8 cellular contexts compared by ENCODE assay signal in genomic region chr5:154757647-154758406, GRCh38. TPM values are rescaled to one million over a fixed set of nuclear protein-coding genes. Genes with fewer than 3 reads are reported as not detected.
A peak's percentile ranks its signal among the peaks of the same experiment; 100 is the strongest.
DNase-seq lines count a peak whose midpoint lies in the region; ATAC-seq and TF ChIP-seq lines count a peak whose summit lies in the region.

No MANE protein-coding gene starts in this region.

- no peaks in the 10 kb centered on the region for H3K9me3 Mint-ChIP-seq in CD8-positive, alpha-beta T cell

- H3K4me1 Mint-ChIP-seq in CD8-positive, alpha-beta T cell (ENCODE audit: low read depth): peaks cover 70% of the 10 kb centered on the region

- H3K27me3 ChIP-seq in CD8-positive, alpha-beta T cell (ENCODE audit: insufficient read depth, low read length): no peaks in the 10 kb centered on the region
- no peaks in the 10 kb centered on the region for H3K27me3 ChIP-seq in sigmoid colon

- peak overlapping the region; percentile 92 for H3K27ac Mint-ChIP-seq in CD8-positive, alpha-beta T cell

- no peak for ATAC-seq in CD8-positive, alpha-beta T cell

- peak overlapping the region; percentile 92 for H3K4me3 Mint-ChIP-seq in CD8-positive, alpha-beta T cell

- peak overlapping the region; percentile 76 for H3K4me3 ChIP-seq in CD8-positive, alpha-beta T cell (ENCODE audit: low read depth, low read length)
- H3K4me3 ChIP-seq in fibroblast of pulmonary artery (replicated peaks; ENCODE audit: low read depth, low read length): peak overlapping the region; percentile 93
- peak overlapping the region; percentile 88 to 99 (median 96) for H3K4me3 ChIP-seq in sigmoid colon

- no peak for TF ChIP-seq CTCF in CD8-positive, alpha-beta T cell (IDR thresholded peaks at IDR 0.05)
- TF ChIP-seq CTCF in fibroblast of pulmonary artery (IDR thresholded peaks at IDR 0.05; ENCODE audit: low read length, missing control alignments): no peak
- no peak for TF ChIP-seq CTCF in sigmoid colon (IDR thresholded peaks at IDR 0.05)

- H3K36me3 ChIP-seq in CD8-positive, alpha-beta T cell (ENCODE audit: insufficient read depth, low read length): no peaks in the 10 kb centered on the region
- no peaks in the 10 kb centered on the region for H3K36me3 ChIP-seq in sigmoid colon

- H3K36me3 Mint-ChIP-seq in CD8-positive, alpha-beta T cell: peaks cover 12% of the 10 kb centered on the region

- no peak for TF ChIP-seq EP300 in sigmoid colon (IDR thresholded peaks at IDR 0.05)

- TF ChIP-seq POLR2A in sigmoid colon (IDR thresholded peaks at IDR 0.05): no peak

- CTCF ChIA-PET in CD8-positive, alpha-beta T cell (lab: Charles Lee): interaction anchor here (0.8 to 2.1 kb wide), 3 partner anchors 54 to 107 kb away, joined by 3 to 10 read pairs (median 4); no protein-coding TSS in a partner anchor

- H3K9me3 ChIP-seq in CD8-positive, alpha-beta T cell (ENCODE audit: low read length): no peaks in the 10 kb centered on the region
- no peaks in the 10 kb centered on the region for H3K9me3 ChIP-seq in sigmoid colon

- intact Hi-C loops in CD8-positive, alpha-beta T cell (cut with DNase I, micrococcal nuclease): loop anchor here (2.0 to 10.0 kb wide), 5 partner anchors 29 to 721 kb away; partner anchors contain the start of genes GALNT10 (in 2 of the 2), FAM114A2 (in 1 of the 2), MFAP3 (in 1 of the 2) and SAP30L (in 1 of the 2)
- intact Hi-C loops in sigmoid colon (cut with DNase I): loop anchor here (5.0 to 10.0 kb wide), 2 partner anchors 54 to 313 kb away; partner anchors contain the start of gene SAP30L

- H3K27ac ChIP-seq in CD8-positive, alpha-beta T cell (ENCODE audit: low read depth, low read length): peak overlapping the region; percentile 43
- peak overlapping the region; percentile 99 to 100 (median 100) for H3K27ac ChIP-seq in sigmoid colon

- 9 to 13% methylated on average over 5 of the region's 5 CpGs for WGBS in sigmoid colon, 2 donors

- peaks cover 60% of the 10 kb centered on the region for H3K4me1 ChIP-seq in CD8-positive, alpha-beta T cell (ENCODE audit: insufficient read depth, low read length)
- peaks cover 0 to 75% (median 71%) of the 10 kb centered on the region in 4 donors for H3K4me1 ChIP-seq in sigmoid colon

- DNase-seq in CD8-positive, alpha-beta T cell: peak in 5 of 7 experiments; percentile 6 to 55 (median 37)
- DNase-seq in NCI-H1105 treated with DMSO at 0.1 percent for 48 hours (lab: John Stamatoyannopoulos, UW) (peak; percentile 45), fibroblast of pulmonary artery (ENCODE audit: low read depth) (no peak), sigmoid colon (no peak), NCI-H1436 treated with DMSO at 0.1 percent for 48 hours (lab: John Stamatoyannopoulos, UW) (no peak), SHP77 (lab: John Stamatoyannopoulos, UW) (no peak), HuH-7 (ENCODE audit: low spot score) (no peak)
- peak; percentile 72 for DNase-seq in activated CD8-positive, alpha-beta memory T cell treated with anti-CD3 and anti-CD28 coated beads, Interleukin-2, amount 50 U/mL, for 1 hour (ENCODE audit: extremely low read depth)

- POLR2A ChIA-PET in CD8-positive, alpha-beta T cell (lab: Charles Lee): interaction anchor here (1.2 to 2.2 kb wide), 2 partner anchors 10 to 99 kb away, joined by 3 to 11 read pairs; no protein-coding TSS in a partner anchor

- H3K27me3 Mint-ChIP-seq in CD8-positive, alpha-beta T cell (ENCODE audit: low read depth): no peaks in the 10 kb centered on the region

RNA-seq across cellular contexts. Expression of gene LARP1, which starts 2.6 kb away (rescaled TPM):
- 10 to 100 TPM; 70.4 to 80.5 TPM for total RNA-seq in CD8-positive, alpha-beta T cell
- 10 to 100 TPM; 47.4 to 97.8 (median 55.6) TPM for total RNA-seq in sigmoid colon
- 10 to 100 TPM; 10.2 to 68.2 (median 15.5) TPM for polyA plus RNA-seq in sigmoid colon

Comparison
In these comparisons a context has a peak if more than half of its experiments do, and no peak if none do; other contexts are left out.
1. DNase-seq: peak in CD8-positive, alpha-beta T cell (5 of 7), NCI-H1105 treated with DMSO at 0.1 percent for 48 hours (single experiment) and activated CD8-positive, alpha-beta memory T cell treated with anti-CD3 and anti-CD28 coated beads, Interleukin-2, amount 50 U/mL, for 1 hour (single experiment); none in fibroblast of pulmonary artery (single experiment), sigmoid colon (single experiment), NCI-H1436 treated with DMSO at 0.1 percent for 48 hours (single experiment), SHP77 (0 of 2) and HuH-7 (single experiment).
2. Peak in every context shown above with its lines, with median percentiles within 50 percentile points of each other: H3K4me3 ChIP-seq.